In genomic region chr4:66647915-66648314, GRCh38 we compare ENCODE assay signal across 8 cellular contexts.
"Had no signal": no experiment of that assay in that cellular context is flagged by ENCODE, and none has a peak within 500 bp of the region (broad histone marks: within the 10 kb centered on the region; RNA-seq: fewer than 3 reads in every experiment).

No MANE protein-coding gene starts in this region.

- H3K36me3 ChIP-seq: HAP-1 had no signal

- H3K27ac Mint-ChIP-seq: HFFc6 had no signal

- H2AFZ ChIP-seq: GM23248 had no signal

- H3K4me3 ChIP-seq: GM23248, HAP-1, K562 had no signal

- H3K4me1 ChIP-seq: HAP-1 had no signal

- H3K27ac ChIP-seq: GM23248 had no signal

- DNase-seq: GM23248, GOT3, H7, HFFc6, IMR-90 had no signal

- H3K4me3 Mint-ChIP-seq: HFFc6 had no signal

- H3K9ac ChIP-seq: GM23248 had no signal

- ATAC-seq: HCT116, K562 had no signal
